28 cellular contexts compared by ENCODE assay signal in the genomic region with DNA sequence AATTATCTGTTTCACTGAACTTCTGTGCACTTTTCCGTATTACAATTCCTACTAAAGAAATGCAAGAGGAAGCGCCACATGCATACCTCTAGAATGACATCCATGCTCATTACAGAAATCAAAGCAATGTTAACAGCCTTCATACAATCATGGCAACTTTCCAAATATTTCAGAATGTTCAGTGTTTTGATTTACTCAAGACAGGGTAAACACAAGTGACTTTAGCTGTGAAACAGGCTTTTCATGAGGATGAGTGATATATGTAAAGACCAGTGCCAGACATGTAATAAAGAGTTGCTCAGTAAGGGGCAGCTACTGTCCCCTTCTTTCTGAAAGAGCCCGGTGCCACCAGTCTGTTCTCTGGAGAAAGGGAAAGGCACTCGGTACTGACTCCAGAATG.
"Had no signal": no experiment of that assay in that cellular context is flagged by ENCODE, and none has a peak within 500 bp of the region (broad histone marks: within the 10 kb centered on the region; RNA-seq: fewer than 3 reads in every experiment).

No MANE protein-coding gene starts in this region.

- H3K27ac ChIP-seq: coronary artery, epithelial cell of prostate, lower lobe of right lung, ovary, right lobe of liver, testis, tibial artery had no signal

- H3K36me3 ChIP-seq: ovary had no signal

- H3K27me3 ChIP-seq: heart right ventricle, ovary, right lobe of liver, testis, tibial artery had no signal

- ATAC-seq: effector memory CD8-positive, alpha-beta T cell; esophagus mucosa; left colon; left ventricle myocardium superior; lower lobe of right lung; naive thymus-derived CD8-positive, alpha-beta T cell; right lobe of liver; stimulated activated naive B cell treated with anti-CD40 and anti-IgM and Interleukin-4, amounts not matched to agents 10 μg/mL and 1 μg/mL and 100 μg/mL, for 72 hours; stimulated activated naive CD8-positive, alpha-beta T cell treated with anti-CD3 and anti-CD28 coated beads, Interleukin-15, amount 100 ng/mL, for 72 hours had no signal

- H3K4me3 ChIP-seq: coronary artery, heart right ventricle, lower lobe of right lung, ovary, right lobe of liver, testis, tibial artery had no signal

- H3K9me3 ChIP-seq: heart right ventricle, lower lobe of right lung, ovary, right lobe of liver, testis, tibial artery had no signal

- FAIRE-seq: endometrium, small intestine had no signal

- DNase-seq: effector memory CD8-positive, alpha-beta T cell; foreskin fibroblast; glutamatergic neuron; heart right ventricle; hippocampal formation; islet precursor cell; kidney glomerular epithelial cell; left colon; left ventricle myocardium superior; lower lobe of right lung; naive thymus-derived CD8-positive, alpha-beta T cell; nephron progenitor cell; nucleus accumbens; ovary; posterior cingulate gyrus; retina; right lobe of liver; small intestine; stimulated activated CD4-positive, alpha-beta T cell treated with anti-CD3 and anti-CD28 coated beads, Interleukin-15, amount 100 ng/mL, for 24 hours; stimulated activated CD4-positive, alpha-beta T cell treated with anti-CD3 and anti-CD28 coated beads, Interleukin-2, amount 100 ng/mL, for 48 hours; stimulated activated naive B cell treated with anti-CD40 and anti-IgM and Interleukin-4, amounts not matched to agents 10 μg/mL and 1 μg/mL and 100 μg/mL, for 72 hours; stimulated activated naive CD8-positive, alpha-beta T cell treated with anti-CD3 and anti-CD28 coated beads, Interleukin-15, amount 100 ng/mL, for 72 hours; testis; tibial artery had no signal
